ENCODE assay signal across 1 cellular context in genomic region chr19:49549045-49549444, GRCh38.
TF ChIP-seq lines count a peak whose summit lies in the region.

No MANE protein-coding gene starts in this region.

TF ChIP-seq in HEK293, 187 proteins besides CTCF, POLR2A, EP300 and RAD21:
- TF ChIP-seq MZF1 (tag by site-specific recombination; IDR thresholded peaks at IDR 0.05; ENCODE audit: borderline replicate concordance) = peak; percentile 29; the same call in 1 of the 2 replicates
- no peak for TF ChIP-seq YY2 (tag by site-specific recombination; IDR thresholded peaks at IDR 0.05)
